22 cellular contexts compared by ENCODE assay signal in genomic region chr15:37370938-37371337, GRCh38.
"Had no signal": no experiment of that assay in that cellular context is flagged by ENCODE, and none has a peak within 500 bp of the region (broad histone marks: within the 10 kb centered on the region; RNA-seq: fewer than 3 reads in every experiment).

No MANE protein-coding gene starts in this region.

- H3K36me3 ChIP-seq: neutrophil, right lobe of liver, tibial artery, upper lobe of left lung, vagina had no signal

- H3K4me1 ChIP-seq: psoas muscle, right lobe of liver, tibial artery, upper lobe of left lung, vagina had no signal

- H3K27me3 ChIP-seq: foreskin keratinocyte, neutrophil, right lobe of liver, tibial artery, upper lobe of left lung, vagina had no signal

- H3K4me3 ChIP-seq: lung, psoas muscle, right lobe of liver, tibial artery, upper lobe of left lung, vagina had no signal

- H3K27ac ChIP-seq: foreskin keratinocyte, neutrophil, psoas muscle, right lobe of liver, tibial artery, upper lobe of left lung, vagina had no signal

- H3K9me3 ChIP-seq: neutrophil, psoas muscle, right lobe of liver, tibial artery, upper lobe of left lung, vagina had no signal

- H3K36me3 Mint-ChIP-seq: naive thymus-derived CD4-positive, alpha-beta T cell; stimulated activated effector memory CD8-positive, alpha-beta T cell treated with anti-CD3 and anti-CD28 coated beads, Interleukin-12 subunit alpha, Interleukin-12 subunit beta, amount 100 ng/mL, for 72 hours had no signal

- H3K4me3 Mint-ChIP-seq: naive thymus-derived CD4-positive, alpha-beta T cell; nephron progenitor cell; stimulated activated effector memory CD8-positive, alpha-beta T cell treated with anti-CD3 and anti-CD28 coated beads, Interleukin-12 subunit alpha, Interleukin-12 subunit beta, amount 100 ng/mL, for 72 hours had no signal

- H3K4me1 Mint-ChIP-seq: naive thymus-derived CD4-positive, alpha-beta T cell; nephron progenitor cell; stimulated activated effector memory CD8-positive, alpha-beta T cell treated with anti-CD3 and anti-CD28 coated beads, Interleukin-12 subunit alpha, Interleukin-12 subunit beta, amount 100 ng/mL, for 72 hours had no signal

- DNase-seq: dermis blood vessel endothelial cell; foreskin keratinocyte; head of caudate nucleus; hippocampal formation; left colon; left ventricle myocardium superior; mesenchymal stem cell; midbrain; naive thymus-derived CD4-positive, alpha-beta T cell; nephron progenitor cell; psoas muscle; retina; right lobe of liver; stimulated activated CD4-positive, alpha-beta T cell treated with anti-CD3 and anti-CD28 coated beads, Interleukin-4, amount 100 ng/mL, for 1 hour; stimulated activated CD8-positive, alpha-beta memory T cell treated with anti-CD3 and anti-CD28 coated beads, Interleukin-4, amount 100 ng/mL, for 48 hours; stimulated activated naive CD8-positive, alpha-beta T cell treated with anti-CD3 and anti-CD28 coated beads, Interleukin-15, Interleukin-2, amounts not matched to agents 100 U/mL and 50 U/mL, for 24 hours; tibial artery; upper lobe of left lung had no signal

- H3K27me3 Mint-ChIP-seq: naive thymus-derived CD4-positive, alpha-beta T cell had no signal

- H3K27ac Mint-ChIP-seq: naive thymus-derived CD4-positive, alpha-beta T cell; nephron progenitor cell; stimulated activated effector memory CD8-positive, alpha-beta T cell treated with anti-CD3 and anti-CD28 coated beads, Interleukin-12 subunit alpha, Interleukin-12 subunit beta, amount 100 ng/mL, for 72 hours had no signal
